8 cellular contexts compared by ENCODE assay signal in genomic region chr12:56725723-56726102, GRCh38. TPM values are rescaled to one million over a fixed set of nuclear protein-coding genes. Genes with fewer than 3 reads are reported as not detected.
DNase-seq lines count a peak whose midpoint lies in the region; ATAC-seq and TF ChIP-seq lines count a peak whose summit lies in the region.

No MANE protein-coding gene starts in this region.

- H3K27me3 ChIP-seq in AG04450 (ENCODE audit: control insufficient read depth, insufficient read depth, low read length), result no peaks in the 10 kb centered on the region
- H3K27me3 ChIP-seq in muscle layer of colon (ENCODE audit: control insufficient read depth in 1 of 2, insufficient read depth in 2 of 2, low read length in 2 of 2), result no peaks in the 10 kb centered on the region

- peaks cover 37% of the 10 kb centered on the region for H3K4me1 ChIP-seq in muscle layer of colon (ENCODE audit: insufficient read depth, low read length)

- peaks cover 19% of the 10 kb centered on the region for H3K36me3 ChIP-seq in muscle layer of colon (ENCODE audit: insufficient read depth, low read length)

- H3K27ac ChIP-seq in AG04450 (ENCODE audit: low read depth, low read length) (peak overlapping the region; percentile 91), caudate nucleus (ENCODE audit: low read depth, low read length) (peak overlapping the region; percentile 85), muscle layer of colon (ENCODE audit: low read depth, low read length) (peak overlapping the region; percentile 84)

- DNase-seq in AG04450 (ENCODE audit: low read depth, low spot score) (no peak), caudate nucleus (lab: John Stamatoyannopoulos, UW) (no peak), germinal center (ENCODE audit: low spot score) (no peak), sciatic nerve (ENCODE audit: low spot score) (no peak), GOT3 (lab: John Stamatoyannopoulos, UW) (no peak)

- no peak for ATAC-seq in GM21786 (IDR thresholded peaks at IDR 0.05; ENCODE audit: unreplicated experiment)
- ATAC-seq in sciatic nerve, result no peak

- no peak for TF ChIP-seq RAD21 in Ishikawa (IDR thresholded peaks at IDR 0.05; ENCODE audit: low read depth)

- no peak for TF ChIP-seq EP300 in Ishikawa (IDR thresholded peaks at IDR 0.05; ENCODE audit: borderline replicate concordance)

- H3K9me3 ChIP-seq in AG04450 (ENCODE audit: control insufficient read depth, insufficient read depth, low read length) (no peaks in the 10 kb centered on the region; the same call in 1 of the 2 replicates), muscle layer of colon (ENCODE audit: low read length) (no peaks in the 10 kb centered on the region)

- CTCF ChIA-PET in AG04450 (lab: Charles Lee), result interaction anchor here (1.1 to 2.5 kb wide), 3 partner anchors 89 to 335 kb away, joined by 4 to 14 read pairs (median 7); no protein-coding TSS in a partner anchor

- TF ChIP-seq CTCF in AG04450 (IDR thresholded peaks at IDR 0.05; ENCODE audit: low read depth, low read length), result no peak

- peak overlapping the region; percentile 99 for H3K4me3 ChIP-seq in AG04450 (ENCODE audit: low read depth, low read length)
- peak overlapping the region; percentile 93 to 96 for H3K4me3 ChIP-seq in muscle layer of colon (ENCODE audit: low read depth in 1 of 2, low read length in 2 of 2)

- peak overlapping the region; percentile 99 for H3K9ac ChIP-seq in muscle layer of colon (ENCODE audit: low read length)

- intact Hi-C loops in sciatic nerve (cut with DNase I), result no loop called here

- POLR2A ChIA-PET in AG04450 (lab: Yijun Ruan, JAX), result interaction anchor here (0.5 to 1.5 kb wide), 17 partner anchors 9 to 777 kb away, joined by 3 to 17 read pairs (median 4); partner anchors contain the start of genes ATP5F1B, PRIM1 and PTGES3

TF ChIP-seq in Ishikawa, 13 proteins besides CTCF, POLR2A, EP300 and RAD21:
- TF ChIP-seq MAX (IDR thresholded peaks at IDR 0.05), result no peak
- TF ChIP-seq TAF1 (IDR thresholded peaks at IDR 0.05; ENCODE audit: low read depth), result no peak
- TF ChIP-seq CEBPB (IDR thresholded peaks at IDR 0.05), result 0 out of 2 replicates have a peak, but pooled peaks have one; percentile 0

RNA-seq across cellular contexts. Expression of gene NACA, which starts 0.6 kb away (rescaled TPM):
- polyA plus RNA-seq in AG04450 (2011; rRNA removed), result 596 and 723 TPM in 2 replicates
- 368 and 381 TPM in 2 replicates for polyA minus RNA-seq in AG04450 (2011; rRNA and poly(A)+ RNA removed)
- total RNA-seq in sciatic nerve, result 690 TPM

RNA-seq across cellular contexts. Expression of gene PRIM1, which starts 26.4 kb away (rescaled TPM):
- 6.2 and 6.7 TPM in 2 replicates for polyA plus RNA-seq in AG04450 (2011; rRNA removed)
- polyA minus RNA-seq in AG04450 (2011; rRNA and poly(A)+ RNA removed), result 2.4 and 4.8 TPM in 2 replicates
- 6.4 TPM for total RNA-seq in sciatic nerve

RNA-seq across cellular contexts. Expression of gene HSD17B6, which starts 37.4 kb away (rescaled TPM):
- polyA plus RNA-seq in AG04450 (2011; rRNA removed), result 4.7 and 4.8 TPM in 2 replicates
- 1.8 and 3.1 TPM in 2 replicates for polyA minus RNA-seq in AG04450 (2011; rRNA and poly(A)+ RNA removed)
- 0.67 TPM for total RNA-seq in sciatic nerve

RNA-seq across cellular contexts. Expression of gene PTGES3, which starts 37.6 kb away (rescaled TPM):
- 80.1 and 112 TPM in 2 replicates for polyA plus RNA-seq in AG04450 (2011; rRNA removed)
- polyA minus RNA-seq in AG04450 (2011; rRNA and poly(A)+ RNA removed), result 18.8 and 44.0 TPM in 2 replicates
- total RNA-seq in sciatic nerve, result 157 TPM
